In the genomic region with DNA sequence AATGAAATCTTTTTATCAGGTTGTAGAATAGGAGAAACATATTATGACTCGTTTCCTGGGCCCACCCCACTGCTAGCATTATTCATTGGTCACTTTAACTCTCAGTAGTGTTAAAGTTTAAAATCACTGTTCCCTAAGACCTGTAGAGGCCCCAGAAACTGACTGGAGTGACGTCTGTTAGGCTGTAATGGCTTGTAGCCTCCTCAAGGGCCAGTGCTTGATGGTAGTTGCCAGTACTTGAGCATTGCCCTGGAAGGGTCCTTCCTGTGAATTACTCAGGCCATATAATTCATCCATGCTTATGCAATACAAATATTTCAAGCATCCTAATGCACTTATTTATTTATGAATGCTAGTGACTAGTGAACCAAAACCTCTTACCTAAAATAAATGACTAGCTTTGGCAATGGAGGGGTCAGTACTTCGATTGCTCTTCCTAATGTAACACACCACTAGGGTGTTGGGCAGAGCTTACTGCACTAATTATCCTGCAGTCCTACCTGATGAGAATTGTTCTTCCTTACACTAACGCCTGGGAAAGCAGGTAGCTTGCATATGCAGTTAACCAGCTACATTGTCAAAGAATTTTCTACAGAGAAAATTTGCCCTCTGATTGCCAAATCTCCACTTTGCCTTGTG, we compare ENCODE assay signal across 9 cellular contexts. TPM values are rescaled to one million over a fixed set of nuclear protein-coding genes. Genes with fewer than 3 reads are reported as not detected.
DNase-seq lines count a peak whose midpoint lies in the region; ATAC-seq and TF ChIP-seq lines count a peak whose summit lies in the region.
"Had no signal": no experiment of that assay in that cellular context is flagged by ENCODE, and none has a peak within 500 bp of the region (broad histone marks: within the 10 kb centered on the region; RNA-seq: fewer than 3 reads in every experiment).

No MANE protein-coding gene starts in this region.

- no peaks in the 10 kb centered on the region for H3K27me3 ChIP-seq in OCI-LY1 (ENCODE audit: insufficient read depth, low read length)
- no peaks in the 10 kb centered on the region for H3K27me3 ChIP-seq in subcutaneous abdominal adipose tissue (ENCODE audit: control insufficient read depth in 5 of 5, insufficient read depth in 4 of 5, low read length in 5 of 5)

- H3K9ac ChIP-seq in OCI-LY1 (ENCODE audit: low read length) (peak overlapping the region; percentile 73; the same call in 1 of the 2 replicates), subcutaneous abdominal adipose tissue (ENCODE audit: low read length in 5 of 5) (no peak overlapping the region)

- H3K4me3 Mint-ChIP-seq in activated CD8-positive, alpha-beta memory T cell treated with anti-CD3 and anti-CD28 coated beads, Interleukin-2, amount 10 ng/mL, durations not matched to agents 7 days and 5 days = peak overlapping the region; percentile 76

- peak overlapping the region; percentile 63 for H3K4me2 ChIP-seq in OCI-LY1 (ENCODE audit: low read length)

- peak; percentile 7 for ATAC-seq in activated CD8-positive, alpha-beta memory T cell treated with anti-CD3 and anti-CD28 coated beads, Interleukin-2, amount 10 ng/mL, durations not matched to agents 7 days and 5 days

- DNase-seq in activated CD8-positive, alpha-beta memory T cell treated with anti-CD3 and anti-CD28 coated beads, Interleukin-2, amount 10 ng/mL, durations not matched to agents 7 days and 5 days = no peak
- DNase-seq in activated CD8-positive, alpha-beta memory T cell treated with anti-CD3 and anti-CD28 coated beads, Interleukin-2, amount 50 U/mL, for 4 hours = no peak
- DNase-seq in epithelial cell of esophagus (ENCODE audit: low read depth) (peak; percentile 38), NCI-H82 (lab: John Stamatoyannopoulos, UW) (no peak), NCI-H2196 (lab: John Stamatoyannopoulos, UW; ENCODE audit: unreplicated experiment) (no peak)
- no peak for DNase-seq in stimulated activated CD4-positive, alpha-beta T cell treated with anti-CD3 and anti-CD28 coated beads, Interleukin-1b, Interleukin-23, amount 100 ng/mL, for 48 hours

- TF ChIP-seq CTCF in OCI-LY1 (IDR thresholded peaks at IDR 0.05; ENCODE audit: low read length) (peak; percentile 32; the same call in 1 of the 2 replicates), epithelial cell of esophagus (IDR thresholded peaks at IDR 0.05; ENCODE audit: insufficient read depth, low read depth, low read length, missing control alignments) (no peak)

- H3K9me3 ChIP-seq in OCI-LY1 (ENCODE audit: low read length) = no peaks in the 10 kb centered on the region
- H3K9me3 ChIP-seq in subcutaneous abdominal adipose tissue (ENCODE audit: control insufficient read depth in 5 of 5, low read length in 5 of 5) = no peaks in the 10 kb centered on the region

- CTCF ChIA-PET in activated CD8-positive, alpha-beta memory T cell treated with anti-CD3 and anti-CD28 coated beads, Interleukin-2, amount 10 ng/mL, durations not matched to agents 7 days and 5 days (lab: Charles Lee) = interaction anchor here (0.6 to 8.2 kb wide), 17 partner anchors 8 to 302 kb away, joined by 3 to 84 read pairs (median 4); a partner anchor contains a TSS

- H3K36me3 Mint-ChIP-seq in activated CD8-positive, alpha-beta memory T cell treated with anti-CD3 and anti-CD28 coated beads, Interleukin-2, amount 10 ng/mL, durations not matched to agents 7 days and 5 days = peaks cover 25% of the 10 kb centered on the region

- peaks cover 100% of the 10 kb centered on the region for H3K4me1 ChIP-seq in OCI-LY1 (ENCODE audit: insufficient read depth, low read length, severe bottlenecking)
- H3K4me1 ChIP-seq in subcutaneous abdominal adipose tissue (ENCODE audit: control insufficient read depth in 5 of 5, insufficient read depth in 5 of 5, low read length in 5 of 5) = peaks cover 4 to 68% (median 46%) of the 10 kb centered on the region in 5 donors

- no peaks in the 10 kb centered on the region for H3K27me3 Mint-ChIP-seq in activated CD8-positive, alpha-beta memory T cell treated with anti-CD3 and anti-CD28 coated beads, Interleukin-2, amount 10 ng/mL, durations not matched to agents 7 days and 5 days

- peak overlapping the region; percentile 100 for H3K27ac Mint-ChIP-seq in activated CD8-positive, alpha-beta memory T cell treated with anti-CD3 and anti-CD28 coated beads, Interleukin-2, amount 10 ng/mL, durations not matched to agents 7 days and 5 days

- H3K9me2 ChIP-seq in OCI-LY1 (ENCODE audit: low read depth, low read length) = no peaks in the 10 kb centered on the region

- peak overlapping the region; percentile 98 for H3K27ac ChIP-seq in OCI-LY1 (ENCODE audit: low read depth, low read length, poor library complexity, severe bottlenecking)
- peak overlapping the region; percentile 9 for H3K27ac ChIP-seq in subcutaneous abdominal adipose tissue (ENCODE audit: low read depth, low read length)

- H3K4me1 Mint-ChIP-seq in activated CD8-positive, alpha-beta memory T cell treated with anti-CD3 and anti-CD28 coated beads, Interleukin-2, amount 10 ng/mL, durations not matched to agents 7 days and 5 days = peaks cover 94% of the 10 kb centered on the region

- H3K36me3 ChIP-seq in OCI-LY1 (ENCODE audit: insufficient read depth, low read length) = no peaks in the 10 kb centered on the region
- no peaks in the 10 kb centered on the region for H3K36me3 ChIP-seq in subcutaneous abdominal adipose tissue (ENCODE audit: control insufficient read depth in 5 of 5, insufficient read depth in 5 of 5, low read length in 5 of 5)

- H3K79me2 ChIP-seq in OCI-LY1 (ENCODE audit: insufficient read depth, low read length) = peaks cover 14% of the 10 kb centered on the region

- H2AFZ ChIP-seq in OCI-LY1 (ENCODE audit: low read length) = no peak overlapping the region

- H3K4me3 ChIP-seq in OCI-LY1 (ENCODE audit: low read depth, low read length, poor library complexity, severe bottlenecking) (peak overlapping the region; percentile 43), epithelial cell of esophagus (ENCODE audit: low read length) (no peak overlapping the region), subcutaneous abdominal adipose tissue (ENCODE audit: low read depth in 1 of 5, low read length in 5 of 5) (no peak overlapping the region)

- H3F3A ChIP-seq in OCI-LY1 (ENCODE audit: insufficient read depth, low read length) = peaks cover 13% of the 10 kb centered on the region; the same call in 1 of the 2 replicates

- H3K9me3 Mint-ChIP-seq in activated CD8-positive, alpha-beta memory T cell treated with anti-CD3 and anti-CD28 coated beads, Interleukin-2, amount 10 ng/mL, durations not matched to agents 7 days and 5 days (ENCODE audit: low read depth) = no peaks in the 10 kb centered on the region

- no peaks in the 10 kb centered on the region for H4K20me1 ChIP-seq in OCI-LY1 (ENCODE audit: insufficient read depth, low read length)

RNA-seq across cellular contexts. Expression of a gene that starts 31.2 kb away (rescaled TPM):
- 100 to 1,000 TPM in 1 of 2 experiments, 10 to 100 TPM in 1; 90.2 to 126 TPM for total RNA-seq in activated CD8-positive, alpha-beta memory T cell treated with anti-CD3 and anti-CD28 coated beads, Interleukin-2, amount 10 ng/mL, durations not matched to agents 7 days and 5 days
- total RNA-seq: epithelial cell of proximal tubule had no signal
